22 cellular contexts compared by ENCODE assay signal in the genomic region with DNA sequence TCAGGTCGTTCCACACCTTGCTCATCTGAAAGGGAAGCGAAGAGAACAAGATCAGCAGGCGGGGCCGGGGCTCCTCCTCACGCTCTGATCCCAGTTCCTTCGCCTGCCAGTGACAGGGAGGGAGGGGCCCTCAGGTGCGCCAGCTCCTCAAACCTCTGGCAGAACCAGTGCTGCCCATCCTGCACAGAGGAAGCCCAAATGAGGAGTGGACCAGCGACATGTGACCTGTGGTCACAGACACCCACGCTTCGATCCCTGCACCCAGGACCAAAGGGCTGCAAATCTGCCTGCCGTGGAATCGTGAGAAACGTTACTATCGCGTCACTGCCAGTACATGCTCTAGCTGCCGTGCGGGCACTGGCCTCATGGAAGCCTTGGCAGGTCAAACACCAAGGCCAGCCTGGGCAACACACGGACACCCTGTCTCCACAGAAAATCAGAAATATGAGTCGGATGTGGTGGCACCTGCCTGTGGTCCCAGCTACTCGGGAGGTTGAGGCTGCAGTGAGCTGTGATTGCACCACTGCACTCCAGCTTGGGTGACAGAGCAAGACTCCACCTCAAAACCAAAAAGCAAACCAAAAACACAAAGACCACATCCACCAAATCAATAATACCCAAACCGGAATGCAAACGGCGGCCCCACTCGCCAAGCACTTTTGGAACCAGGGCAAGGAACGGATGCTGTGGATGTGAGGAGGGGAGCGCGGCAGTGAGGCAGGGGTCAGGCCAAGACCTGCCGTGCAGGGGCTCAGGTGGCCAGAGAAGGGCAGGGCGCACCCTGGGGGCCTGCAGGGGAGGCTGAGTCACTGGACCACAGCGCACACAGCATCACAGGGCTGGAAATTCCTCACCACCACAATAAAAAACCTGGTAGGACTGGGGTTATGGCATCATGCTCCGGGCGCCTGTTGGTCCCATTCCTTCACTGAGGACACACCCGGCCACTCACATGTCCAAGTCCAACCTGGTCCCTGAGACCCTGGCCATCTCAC. TPM values are rescaled to one million over a fixed set of nuclear protein-coding genes. Genes with fewer than 3 reads are reported as not detected.
A peak's percentile ranks its signal among the peaks of the same experiment; 100 is the strongest.
DNase-seq lines count a peak whose midpoint lies in the region; ATAC-seq, FAIRE-seq and TF ChIP-seq lines count a peak whose summit lies in the region.
"Had no signal": no experiment of that assay in that cellular context is flagged by ENCODE, and none has a peak within 500 bp of the region (broad histone marks: within the 10 kb centered on the region; RNA-seq: fewer than 3 reads in every experiment).

No MANE protein-coding gene starts in this region.

- no peak overlapping the region for H4K5ac ChIP-seq in H1 (ENCODE audit: insufficient read length, low read depth, low read length)

- H3K4me3 ChIP-seq in PC-3 (ENCODE audit: low read length) (no peak overlapping the region), H1 (ENCODE audit: extremely low read depth in 1 of 4, insufficient read depth in 2 of 4, low read depth in 3 of 4, low read length in 4 of 4) (no peak overlapping the region), tibial nerve (no peak overlapping the region)
- H3K4me3 ChIP-seq: smooth muscle cell had no signal

- H2BK20ac ChIP-seq in H1 (ENCODE audit: low read length), result no peak overlapping the region

- H3K4me1 Mint-ChIP-seq in activated naive CD8-positive, alpha-beta T cell treated with anti-CD3 and anti-CD28 coated beads, Interleukin-2, amount 50 U/mL, for 24 hours, result peaks cover 19% of the 10 kb centered on the region
- peaks cover 4% of the 10 kb centered on the region for H3K4me1 Mint-ChIP-seq in activated naive CD8-positive, alpha-beta T cell treated with anti-CD3 and anti-CD28 coated beads for 36 hours
- H3K4me1 Mint-ChIP-seq in stimulated activated naive B cell treated with anti-CD40 and anti-IgM and Interleukin-4, amounts not matched to agents 10 μg/mL and 1 μg/mL and 100 μg/mL, for 72 hours, result peaks cover 47 to 89% of the 10 kb centered on the region in 2 donors

- no peak overlapping the region; the same call in 1 of the 2 replicates for H2BK15ac ChIP-seq in H1 (ENCODE audit: low read length)

- H2BK5ac ChIP-seq in H1 (ENCODE audit: low read depth, low read length), result peak overlapping the region; percentile 49; the same call in 1 of the 2 replicates

- no peak overlapping the region for H4K91ac ChIP-seq in H1 (replicated peaks; ENCODE audit: insufficient read length, low read length)

- H3K36me3 Mint-ChIP-seq in activated naive CD8-positive, alpha-beta T cell treated with anti-CD3 and anti-CD28 coated beads, Interleukin-2, amount 50 U/mL, for 24 hours (ENCODE audit: low read depth), result peaks cover 13% of the 10 kb centered on the region
- peaks cover 5% of the 10 kb centered on the region for H3K36me3 Mint-ChIP-seq in activated naive CD8-positive, alpha-beta T cell treated with anti-CD3 and anti-CD28 coated beads for 36 hours
- H3K36me3 Mint-ChIP-seq in stimulated activated naive B cell treated with anti-CD40 and anti-IgM and Interleukin-4, amounts not matched to agents 10 μg/mL and 1 μg/mL and 100 μg/mL, for 72 hours, result peaks cover 71 to 91% of the 10 kb centered on the region in 2 donors
- H3K36me3 Mint-ChIP-seq: natural killer cell had no signal

- no peak overlapping the region for H3K18ac ChIP-seq in H1 (ENCODE audit: extremely low read depth, low read length)

- H3K9ac ChIP-seq in PC-3 (ENCODE audit: low read length) (0 out of 2 replicates have a peak overlapping the region, but pooled peaks have one; percentile 8), H1 (replicated peaks in 1 of 4; ENCODE audit: extremely low read depth in 1 of 4, low read depth in 3 of 4, low read length in 3 of 4) (no peak overlapping the region)

- H4K20me1 ChIP-seq in PC-3 (ENCODE audit: low read length) (no peaks in the 10 kb centered on the region), H1 (replicated peaks in 1 of 2; ENCODE audit: control insufficient read depth in 1 of 2, insufficient read depth in 2 of 2, low read length in 2 of 2) (peaks cover 0 to 9% of the 10 kb centered on the region in 2 experiments)

- H3K4me1 ChIP-seq in PC-3 (ENCODE audit: insufficient read depth, low read length), result peaks cover 24% of the 10 kb centered on the region
- no peaks in the 10 kb centered on the region for H3K4me1 ChIP-seq in H1 (replicated peaks in 1 of 4; ENCODE audit: control insufficient read depth in 3 of 4, insufficient read depth in 4 of 4, low read length in 3 of 4)
- no peaks in the 10 kb centered on the region for H3K4me1 ChIP-seq in tibial nerve
- H3K4me1 ChIP-seq: testis had no signal

- H3K27me3 Mint-ChIP-seq in activated naive CD8-positive, alpha-beta T cell treated with anti-CD3 and anti-CD28 coated beads, Interleukin-2, amount 50 U/mL, for 24 hours, result no peaks in the 10 kb centered on the region
- H3K27me3 Mint-ChIP-seq in activated naive CD8-positive, alpha-beta T cell treated with anti-CD3 and anti-CD28 coated beads for 36 hours, result no peaks in the 10 kb centered on the region
- H3K27me3 Mint-ChIP-seq in stimulated activated naive B cell treated with anti-CD40 and anti-IgM and Interleukin-4, amounts not matched to agents 10 μg/mL and 1 μg/mL and 100 μg/mL, for 72 hours, result no peaks in the 10 kb centered on the region
- H3K27me3 Mint-ChIP-seq: CD4-positive, CD25-positive, alpha-beta regulatory T cell had no signal

- TF ChIP-seq EP300 in H1 (IDR thresholded peaks at IDR 0.05; ENCODE audit: borderline replicate concordance in 1 of 2, low read depth in 2 of 2, low read length in 2 of 2) (no peak), tibial nerve (IDR thresholded peaks at IDR 0.05) (no peak)

- BruUV-seq in PC-3 (replicated peaks; lab: Mats Ljungman, UMichigan), result no TSS peak

- no peaks in the 10 kb centered on the region for H3K27me3 ChIP-seq in PC-3 (ENCODE audit: low read length)
- no peaks in the 10 kb centered on the region for H3K27me3 ChIP-seq in H1 (replicated peaks in 1 of 4; ENCODE audit: control insufficient read depth in 3 of 4, extremely low read depth in 1 of 4, insufficient read depth in 3 of 4, low read length in 3 of 4)
- no peaks in the 10 kb centered on the region for H3K27me3 ChIP-seq in tibial nerve
- H3K27me3 ChIP-seq: testis had no signal

- WGBS in H1 (ENCODE audit: extremely low coverage in 1 of 2, insufficient coverage in 1 of 2, insufficient read length in 1 of 2, insufficient replicate concordance in 2 of 2, low coverage in 1 of 2, low lambda C conversion rate in 2 of 2, missing lambda C conversion rate in 1 of 2), 2 experiments, result 91% methylated on average over 32 of the region's 33 CpGs; no CpG with 5 or more reads in 1 of the 2 experiments
- 91 to 93% methylated on average over 33 of the region's 33 CpGs for WGBS in tibial nerve, 2 donors

- H3K4me2 ChIP-seq in PC-3 (ENCODE audit: low read length) (peak overlapping the region; percentile 41), H1 (ENCODE audit: insufficient read depth in 1 of 2, low read depth in 2 of 2, low read length in 2 of 2) (no peak overlapping the region)
- H3K4me2 ChIP-seq: smooth muscle cell had no signal

- H3K79me1 ChIP-seq in H1 (ENCODE audit: low read depth, low read length), result no peaks in the 10 kb centered on the region

- FAIRE-seq in H1 (lab: Jason Lieb, UNC), result no peak
- FAIRE-seq: keratinocyte had no signal

- no peak for DNase-seq in activated naive CD8-positive, alpha-beta T cell treated with anti-CD3 and anti-CD28 coated beads, Interleukin-2, amount 50 U/mL, for 24 hours
- no peak for DNase-seq in activated naive CD8-positive, alpha-beta T cell treated with anti-CD3 and anti-CD28 coated beads for 36 hours
- peak; percentile 87 for DNase-seq in PC-3
- DNase-seq in H1 (ENCODE audit: low read depth in 1 of 2, low spot score in 2 of 2), result no peak
- DNase-seq in stimulated activated naive B cell treated with anti-CD40 and anti-IgM and Interleukin-4, amounts not matched to agents 10 μg/mL and 1 μg/mL and 100 μg/mL, for 72 hours, result no peak
- no peak for DNase-seq in stimulated activated CD4-positive, alpha-beta T cell treated with anti-CD3 and anti-CD28 coated beads, Interleukin-2, amount 100 ng/mL, for 48 hours
- DNase-seq in tibial nerve (ENCODE audit: low spot score in 2 of 2), result no peak
- DNase-seq: activated CD4-positive, CD25-positive, alpha-beta regulatory T cell; activated effector memory CD4-positive, alpha-beta T cell treated with Interleukin-2 at 50 U/mL for 16 hours; CD4-positive, CD25-positive, alpha-beta regulatory T cell; mesenchymal stem cell; natural killer cell; NCI-H1092 treated with DMSO at 0.1 percent for 48 hours; NCI-H2081 treated with DMSO at 0.1 percent for 48 hours; NCI-H524; SIG-M5; stimulated activated CD4-positive, alpha-beta T cell treated with anti-CD3 and anti-CD28 coated beads, Interleukin-4, amount 100 ng/mL, for 4 hours; testis had no signal

- no peak overlapping the region for H3K56ac ChIP-seq in H1 (replicated peaks; ENCODE audit: insufficient read length, low read depth, low read length)

- H3K9me2 ChIP-seq in PC-3 (replicated peaks; ENCODE audit: low read length), result no peaks in the 10 kb centered on the region

- H3K36me3 ChIP-seq in PC-3 (ENCODE audit: low read depth, low read length), result no peaks in the 10 kb centered on the region; the same call in 1 of the 2 replicates
- peaks cover 0 to 14% (median 0%) of the 10 kb centered on the region in 4 experiments; a peak in 5 of 8 replicates for H3K36me3 ChIP-seq in H1 (ENCODE audit: control insufficient read depth in 2 of 4, insufficient read depth in 4 of 4, low read length in 3 of 4)
- peaks cover 0 to 84% (median 0%) of the 10 kb centered on the region in 3 donors for H3K36me3 ChIP-seq in tibial nerve

- no peak for ATAC-seq in activated naive CD8-positive, alpha-beta T cell treated with anti-CD3 and anti-CD28 coated beads, Interleukin-2, amount 50 U/mL, for 24 hours
- ATAC-seq in PC-3 (peak; percentile 90), GM19467 (IDR thresholded peaks at IDR 0.05; ENCODE audit: unreplicated experiment) (no peak)
- no peak for ATAC-seq in stimulated activated naive B cell treated with anti-CD40 and anti-IgM and Interleukin-4, amounts not matched to agents 10 μg/mL and 1 μg/mL and 100 μg/mL, for 72 hours (replicated peaks)
- ATAC-seq: natural killer cell had no signal

- no peaks in the 10 kb centered on the region for H3K9me3 Mint-ChIP-seq in activated naive CD8-positive, alpha-beta T cell treated with anti-CD3 and anti-CD28 coated beads, Interleukin-2, amount 50 U/mL, for 24 hours
- no peaks in the 10 kb centered on the region for H3K9me3 Mint-ChIP-seq in activated naive CD8-positive, alpha-beta T cell treated with anti-CD3 and anti-CD28 coated beads for 36 hours
- no peaks in the 10 kb centered on the region for H3K9me3 Mint-ChIP-seq in stimulated activated naive B cell treated with anti-CD40 and anti-IgM and Interleukin-4, amounts not matched to agents 10 μg/mL and 1 μg/mL and 100 μg/mL, for 72 hours
- H3K9me3 Mint-ChIP-seq: CD4-positive, CD25-positive, alpha-beta regulatory T cell; natural killer cell; T-helper 2 cell treated with Interferon-gamma antibody and Interleukin-4, amounts not matched to agents 5 μg/mL and 100 μg/mL, for 36 hours had no signal

- POLR2A ChIA-PET in PC-3 (lab: Charles Lee; ENCODE audit: unreplicated experiment) (no interaction called here), H1 (lab: Charles Lee; ENCODE audit: partially characterized antibody) (interaction anchor here (0.7 to 3.1 kb wide), 7 partner anchors 14 to 99 kb away, joined by 3 to 11 read pairs (median 5); a partner anchor contains a TSS)

- H2AK5ac ChIP-seq in H1 (ENCODE audit: low read depth, low read length), result no peak overlapping the region

- intact Hi-C loops in PC-3 (cut with micrococcal nuclease), result no loop called here

- H3K9me3 ChIP-seq in PC-3 (ENCODE audit: low read length) (no peaks in the 10 kb centered on the region), H1 (ENCODE audit: insufficient read depth in 2 of 2, low read depth in 1 of 2, low read length in 1 of 2) (no peaks in the 10 kb centered on the region), tibial nerve (no peaks in the 10 kb centered on the region)
- H3K9me3 ChIP-seq: testis had no signal

- H3F3A ChIP-seq in PC-3 (ENCODE audit: low read length, unreplicated experiment), result no peaks in the 10 kb centered on the region

- no peak overlapping the region for H3K14ac ChIP-seq in H1 (ENCODE audit: insufficient read length)

- H2AFZ ChIP-seq in PC-3 (ENCODE audit: low read length) (no peak overlapping the region), H1 (ENCODE audit: low read length) (no peak overlapping the region)

- no peak overlapping the region for H3K4me3 Mint-ChIP-seq in activated naive CD8-positive, alpha-beta T cell treated with anti-CD3 and anti-CD28 coated beads, Interleukin-2, amount 50 U/mL, for 24 hours
- H3K4me3 Mint-ChIP-seq in activated naive CD8-positive, alpha-beta T cell treated with anti-CD3 and anti-CD28 coated beads for 36 hours, result no peak overlapping the region
- peak overlapping the region; percentile 33 to 39 for H3K4me3 Mint-ChIP-seq in stimulated activated naive B cell treated with anti-CD40 and anti-IgM and Interleukin-4, amounts not matched to agents 10 μg/mL and 1 μg/mL and 100 μg/mL, for 72 hours
- H3K4me3 Mint-ChIP-seq: CD4-positive, CD25-positive, alpha-beta regulatory T cell; natural killer cell; T-helper 2 cell treated with Interferon-gamma antibody and Interleukin-4, amounts not matched to agents 5 μg/mL and 100 μg/mL, for 36 hours had no signal

- peak overlapping the region; percentile 71 for H3K27ac Mint-ChIP-seq in activated naive CD8-positive, alpha-beta T cell treated with anti-CD3 and anti-CD28 coated beads, Interleukin-2, amount 50 U/mL, for 24 hours
- H3K27ac Mint-ChIP-seq in activated naive CD8-positive, alpha-beta T cell treated with anti-CD3 and anti-CD28 coated beads for 36 hours, result no peak overlapping the region
- H3K27ac Mint-ChIP-seq in stimulated activated naive B cell treated with anti-CD40 and anti-IgM and Interleukin-4, amounts not matched to agents 10 μg/mL and 1 μg/mL and 100 μg/mL, for 72 hours, result peak overlapping the region; percentile 96
- H3K27ac Mint-ChIP-seq: CD4-positive, CD25-positive, alpha-beta regulatory T cell; natural killer cell had no signal

- TF ChIP-seq POLR2A in H1 (IDR thresholded peaks at IDR 0.05; ENCODE audit: control extremely low read depth in 1 of 2, low read depth in 2 of 2, low read length in 2 of 2) (no peak), tibial nerve (IDR thresholded peaks at IDR 0.05) (no peak)

- TF ChIP-seq RAD21 in H1 (IDR thresholded peaks at IDR 0.05 in 1 of 2, conservative IDR thresholded peaks at IDR 0.05 in 1 of 2; ENCODE audit: low read depth in 2 of 2, low read length in 2 of 2), result no peak

- H3K4ac ChIP-seq in H1 (replicated peaks; ENCODE audit: insufficient read length, low read depth, low read length), result no peak overlapping the region

- CTCF ChIA-PET in PC-3 (lab: Charles Lee), result no interaction called here
- CTCF ChIA-PET in H1 (lab: Charles Lee; ENCODE audit: partially characterized antibody), result interaction anchor here (1.4 to 2.1 kb wide), 2 partner anchors 19 to 92 kb away, joined by 4 to 9 read pairs; no protein-coding TSS in a partner anchor

- peak overlapping the region; percentile 57 for H3K27ac ChIP-seq in PC-3 (ENCODE audit: low read length)
- H3K27ac ChIP-seq in H1 (ENCODE audit: low read depth, low read length), result no peak overlapping the region
- no peak overlapping the region for H3K27ac ChIP-seq in tibial nerve
- H3K27ac ChIP-seq: testis had no signal

- no peak for TF ChIP-seq CTCF in PC-3 (conservative IDR thresholded peaks at IDR 0.05; ENCODE audit: low read depth, low read length)
- no peak for TF ChIP-seq CTCF in H1 (IDR thresholded peaks at IDR 0.05; ENCODE audit: control extremely low read depth in 1 of 3, insufficient read depth in 1 of 3, low read depth in 1 of 3, low read length in 3 of 3)
- TF ChIP-seq CTCF in tibial nerve (IDR thresholded peaks at IDR 0.05), result no peak

- no peak overlapping the region for H3K23ac ChIP-seq in H1 (ENCODE audit: insufficient read length)

- no peak overlapping the region for H2BK120ac ChIP-seq in H1 (replicated peaks; ENCODE audit: low read depth, low read length)

- no peaks in the 10 kb centered on the region for H3K23me2 ChIP-seq in H1 (ENCODE audit: low read depth, low read length)

- H4K8ac ChIP-seq in H1 (ENCODE audit: extremely low read depth, insufficient read depth, low read length), result no peak overlapping the region; the same call in 1 of the 2 replicates

- H3K79me2 ChIP-seq in PC-3 (ENCODE audit: low read length) (no peaks in the 10 kb centered on the region), H1 (ENCODE audit: control insufficient read depth in 1 of 2, insufficient read depth in 2 of 2, low read length in 2 of 2) (no peaks in the 10 kb centered on the region)

- H2BK12ac ChIP-seq in H1 (ENCODE audit: low read depth, low read length), result no peak overlapping the region

RNA-seq across cellular contexts. Expression of a gene that starts 13.4 kb away (rescaled TPM):
- total RNA-seq in activated naive CD8-positive, alpha-beta T cell treated with anti-CD3 and anti-CD28 coated beads for 36 hours, result 10 to 100 TPM; 93.5 to 97.0 TPM
- 58.5 and 59.3 TPM in 2 replicates for total RNA-seq in PC-3 (2014; rRNA removed)
- total RNA-seq in H1 (2021; fragmentation: NEBNext Ultra II Directional; extraction: Animal tissue kit (Norgen Biotek cat#: 25700)), result 76.1 and 85.2 TPM in 2 replicates
- 89.5 and 101 TPM in 2 replicates for polyA plus RNA-seq in H1 (2011; rRNA removed)
- 97.8 TPM for polyA plus RNA-seq in H1 (2011; cell fraction: cytosol; rRNA removed)
- 69.8 TPM for polyA plus RNA-seq in H1 (2011; cell fraction: nucleus; rRNA removed)
- polyA plus RNA-seq in H1 (2012, experiment 1 of 2), result 103 to 158 TPM (median 150 TPM) in 4 replicates
- 122 TPM for polyA plus RNA-seq in H1 (2012, experiment 2 of 2)
- 52.9 TPM for polyA plus RNA-seq in H1 (2013, experiment 1 of 2)
- 59.3 TPM for polyA plus RNA-seq in H1 (2013, experiment 2 of 2)
- polyA minus RNA-seq in H1 (2011; rRNA and poly(A)+ RNA removed), result 29.5 and 36.6 TPM in 2 replicates
- 29.8 TPM for polyA minus RNA-seq in H1 (2011; cell fraction: cytosol; rRNA and poly(A)+ RNA removed)
- polyA minus RNA-seq in H1 (2011; cell fraction: nucleus; rRNA and poly(A)+ RNA removed), result 20.8 TPM
- 10 to 100 TPM; 12.9 to 37.6 (median 26.6) TPM for total RNA-seq in tibial nerve

RNA-seq across cellular contexts. Expression of a gene that starts 13.4 kb away (rescaled TPM):
- 10 to 100 TPM; 48.4 to 52.9 TPM for total RNA-seq in activated naive CD8-positive, alpha-beta T cell treated with anti-CD3 and anti-CD28 coated beads for 36 hours
- total RNA-seq in PC-3 (2014; rRNA removed) (42.6 and 42.9 TPM in 2 replicates), tibial nerve (10 to 100 TPM; 13.4 to 24.7 (median 15.8) TPM)
- 38.6 and 38.7 TPM in 2 replicates for total RNA-seq in H1 (2021; fragmentation: NEBNext Ultra II Directional; extraction: Animal tissue kit (Norgen Biotek cat#: 25700))
- polyA plus RNA-seq in H1 (2011; rRNA removed), result 17.2 and 19.0 TPM in 2 replicates
- polyA plus RNA-seq in H1 (2011; cell fraction: cytosol; rRNA removed), result 26.2 TPM
- 20.0 TPM for polyA plus RNA-seq in H1 (2011; cell fraction: nucleus; rRNA removed)
- polyA plus RNA-seq in H1 (2012, experiment 1 of 2), result 36.9 to 43.2 TPM (median 37.8 TPM) in 4 replicates
- polyA plus RNA-seq in H1 (2012, experiment 2 of 2), result 19.2 TPM
- 28.5 TPM for polyA plus RNA-seq in H1 (2013, experiment 1 of 2)
- polyA plus RNA-seq in H1 (2013, experiment 2 of 2), result 29.2 TPM
- 26.9 and 29.8 TPM in 2 replicates for polyA minus RNA-seq in H1 (2011; rRNA and poly(A)+ RNA removed)
- polyA minus RNA-seq in H1 (2011; cell fraction: cytosol; rRNA and poly(A)+ RNA removed), result 13.9 TPM
- 13.0 TPM for polyA minus RNA-seq in H1 (2011; cell fraction: nucleus; rRNA and poly(A)+ RNA removed)

RNA-seq across cellular contexts. Expression of a gene that starts 22.7 kb away (rescaled TPM):
- total RNA-seq in activated naive CD8-positive, alpha-beta T cell treated with anti-CD3 and anti-CD28 coated beads for 36 hours, result 10 to 100 TPM; 36.5 to 37.8 TPM
- total RNA-seq in PC-3 (2014; rRNA removed) (88.4 and 146 TPM in 2 replicates), tibial nerve (100 to 1,000 TPM in 1 of 4 donors, 10 to 100 TPM in 3; 60.3 to 149 (median 73.7) TPM)
- 38.8 and 40.4 TPM in 2 replicates for total RNA-seq in H1 (2021; fragmentation: NEBNext Ultra II Directional; extraction: Animal tissue kit (Norgen Biotek cat#: 25700))
- 44.6 and 61.5 TPM in 2 replicates for polyA plus RNA-seq in H1 (2011; rRNA removed)
- polyA plus RNA-seq in H1 (2011; cell fraction: cytosol; rRNA removed), result 39.0 TPM
- 51.0 TPM for polyA plus RNA-seq in H1 (2011; cell fraction: nucleus; rRNA removed)
- polyA plus RNA-seq in H1 (2012, experiment 1 of 2), result 21.3 to 37.3 TPM (median 33.3 TPM) in 4 replicates
- polyA plus RNA-seq in H1 (2012, experiment 2 of 2), result 26.7 TPM
- 17.3 TPM for polyA plus RNA-seq in H1 (2013, experiment 1 of 2)
- 16.6 TPM for polyA plus RNA-seq in H1 (2013, experiment 2 of 2)
- 21.0 and 24.8 TPM in 2 replicates for polyA minus RNA-seq in H1 (2011; rRNA and poly(A)+ RNA removed)
- 34.5 TPM for polyA minus RNA-seq in H1 (2011; cell fraction: cytosol; rRNA and poly(A)+ RNA removed)
- 27.3 TPM for polyA minus RNA-seq in H1 (2011; cell fraction: nucleus; rRNA and poly(A)+ RNA removed)

RNA-seq across cellular contexts. Expression of a gene that starts 58.8 kb away (rescaled TPM):
- total RNA-seq in activated naive CD8-positive, alpha-beta T cell treated with anti-CD3 and anti-CD28 coated beads for 36 hours, result 10 to 100 TPM; 45.6 to 48.7 TPM
- total RNA-seq in PC-3 (2014; rRNA removed), result 12.3 and 20.5 TPM in 2 replicates
- 46.2 and 49.5 TPM in 2 replicates for total RNA-seq in H1 (2021; fragmentation: NEBNext Ultra II Directional; extraction: Animal tissue kit (Norgen Biotek cat#: 25700))
- 69.2 and 70.8 TPM in 2 replicates for polyA plus RNA-seq in H1 (2011; rRNA removed)
- 43.8 TPM for polyA plus RNA-seq in H1 (2011; cell fraction: cytosol; rRNA removed)
- 87.4 TPM for polyA plus RNA-seq in H1 (2011; cell fraction: nucleus; rRNA removed)
- 24.9 to 55.7 TPM (median 48.9 TPM) in 4 replicates for polyA plus RNA-seq in H1 (2012, experiment 1 of 2)
- 15.1 TPM for polyA plus RNA-seq in H1 (2012, experiment 2 of 2)
- 13.0 TPM for polyA plus RNA-seq in H1 (2013, experiment 1 of 2)
- polyA plus RNA-seq in H1 (2013, experiment 2 of 2), result 12.5 TPM
- polyA minus RNA-seq in H1 (2011; rRNA and poly(A)+ RNA removed), result 76.9 and 104 TPM in 2 replicates
- polyA minus RNA-seq in H1 (2011; cell fraction: cytosol; rRNA and poly(A)+ RNA removed), result 27.6 TPM
- polyA minus RNA-seq in H1 (2011; cell fraction: nucleus; rRNA and poly(A)+ RNA removed), result 30.4 TPM
- 10 to 100 TPM in 3 of 4 donors, 1 to 10 TPM in 1; 8.6 to 39.6 (median 18.9) TPM for total RNA-seq in tibial nerve

Comparison
In these comparisons a context has a peak if more than half of its experiments do, and no peak if none do; other contexts are left out.
1. H3K4me3 Mint-ChIP-seq: peak in stimulated activated naive B cell treated with anti-CD40 and anti-IgM and Interleukin-4, amounts not matched to agents 10 μg/mL and 1 μg/mL and 100 μg/mL, for 72 hours (2 of 2); none in activated naive CD8-positive, alpha-beta T cell treated with anti-CD3 and anti-CD28 coated beads, Interleukin-2, amount 50 U/mL, for 24 hours (single experiment) and activated naive CD8-positive, alpha-beta T cell treated with anti-CD3 and anti-CD28 coated beads for 36 hours (single experiment).